In the genomic region with DNA sequence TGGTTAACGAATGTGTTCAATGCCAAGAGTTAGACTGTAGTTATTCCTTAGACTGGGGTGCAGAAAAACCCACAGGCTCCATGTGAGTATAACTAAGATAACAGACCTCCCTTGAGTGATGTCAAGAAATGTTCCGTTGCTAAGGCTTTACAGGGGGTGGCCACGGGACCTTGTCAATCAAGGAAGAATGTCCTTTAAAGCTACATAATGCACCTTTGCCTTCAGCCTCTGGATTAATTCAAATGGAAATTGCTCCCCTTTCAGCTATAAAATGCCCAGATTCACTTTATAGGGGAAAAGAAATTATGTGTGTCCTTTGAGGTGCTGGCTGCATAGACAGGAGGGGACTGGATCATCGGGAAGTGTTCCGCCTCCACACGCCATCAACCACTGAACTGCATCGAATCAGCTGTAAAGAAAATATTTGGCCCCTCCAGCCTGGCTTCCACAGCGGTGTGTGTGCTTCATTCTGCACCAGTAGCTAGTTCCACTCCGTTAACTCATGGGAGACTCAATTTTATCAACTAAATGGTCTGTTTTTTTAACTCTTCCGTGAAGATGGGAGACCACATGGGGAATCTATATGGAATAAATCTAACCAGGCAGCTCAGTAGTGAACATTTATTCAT, we compare ENCODE assay signal across 1 cellular context.
TF ChIP-seq lines count a peak whose summit lies in the region.

No MANE protein-coding gene starts in this region.

TF ChIP-seq in GM12878, 131 proteins besides CTCF, POLR2A, EP300 and RAD21:
- no peak for TF ChIP-seq KDM1A (IDR thresholded peaks at IDR 0.05; ENCODE audit: borderline replicate concordance)
- TF ChIP-seq, protein P1, sequence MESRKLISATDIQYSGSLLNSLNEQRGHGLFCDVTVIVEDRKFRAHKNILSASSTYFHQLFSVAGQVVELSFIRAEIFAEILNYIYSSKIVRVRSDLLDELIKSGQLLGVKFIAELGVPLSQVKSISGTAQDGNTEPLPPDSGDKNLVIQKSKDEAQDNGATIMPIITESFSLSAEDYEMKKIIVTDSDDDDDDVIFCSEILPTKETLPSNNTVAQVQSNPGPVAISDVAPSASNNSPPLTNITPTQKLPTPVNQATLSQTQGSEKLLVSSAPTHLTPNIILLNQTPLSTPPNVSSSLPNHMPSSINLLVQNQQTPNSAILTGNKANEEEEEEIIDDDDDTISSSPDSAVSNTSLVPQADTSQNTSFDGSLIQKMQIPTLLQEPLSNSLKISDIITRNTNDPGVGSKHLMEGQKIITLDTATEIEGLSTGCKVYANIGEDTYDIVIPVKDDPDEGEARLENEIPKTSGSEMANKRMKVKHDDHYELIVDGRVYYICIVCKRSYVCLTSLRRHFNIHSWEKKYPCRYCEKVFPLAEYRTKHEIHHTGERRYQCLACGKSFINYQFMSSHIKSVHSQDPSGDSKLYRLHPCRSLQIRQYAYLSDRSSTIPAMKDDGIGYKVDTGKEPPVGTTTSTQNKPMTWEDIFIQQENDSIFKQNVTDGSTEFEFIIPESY (IDR thresholded peaks at IDR 0.05), result 0 out of 2 replicates have a peak, but pooled peaks have one; percentile 35
